Comparison of ENCODE assay signal across 9 cellular contexts in the genomic region with DNA sequence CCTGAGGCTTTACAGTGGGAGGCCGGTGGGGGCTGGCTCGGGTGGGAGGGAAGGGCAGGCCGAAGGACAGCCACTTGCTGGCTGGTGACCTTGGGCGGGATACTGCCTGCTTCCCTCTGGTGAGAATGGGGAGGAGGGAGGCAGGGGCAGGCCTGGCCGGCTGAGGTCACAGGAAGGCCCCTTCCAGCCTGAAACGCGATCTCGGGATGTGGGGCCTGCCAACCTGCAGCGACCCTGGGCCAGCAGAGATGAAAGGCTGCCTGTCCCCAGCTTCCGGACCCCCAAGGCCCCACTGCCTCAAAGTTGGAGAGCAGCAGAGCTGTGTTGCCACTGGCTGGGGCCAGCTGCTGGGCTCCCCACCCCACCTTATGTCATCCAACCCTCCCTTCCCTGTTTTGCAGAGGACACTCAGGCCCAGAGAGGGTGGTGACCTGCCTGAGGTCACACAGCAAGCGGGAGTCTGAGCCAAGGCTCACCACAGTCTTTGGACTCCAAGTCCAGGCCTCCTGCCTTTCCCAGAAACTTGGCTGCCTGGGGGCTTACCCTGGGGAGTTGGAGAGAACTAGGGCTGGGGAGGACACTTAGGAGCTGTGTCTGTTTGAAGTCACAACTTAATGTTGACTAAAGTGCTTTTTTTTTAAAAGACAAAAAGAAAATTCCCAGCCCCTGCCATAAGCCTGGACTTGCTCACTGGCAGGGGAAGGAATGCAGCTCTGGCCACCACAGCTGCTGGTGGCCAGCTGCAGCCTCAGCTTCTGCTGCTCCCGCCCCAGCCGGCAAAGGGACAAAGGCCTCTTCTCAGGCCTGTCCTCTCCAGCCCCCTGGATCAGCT. TPM values are rescaled to one million over a fixed set of nuclear protein-coding genes. Genes with fewer than 3 reads are reported as not detected.
DNase-seq lines count a peak whose midpoint lies in the region; ATAC-seq lines count a peak whose summit lies in the region.
"Had no signal": no experiment of that assay in that cellular context is flagged by ENCODE, and none has a peak within 500 bp of the region (broad histone marks: within the 10 kb centered on the region; RNA-seq: fewer than 3 reads in every experiment).

No MANE protein-coding gene starts in this region.

- H3K27ac ChIP-seq in skin epidermis: peak overlapping the region in 20 of 21 experiments; percentile 74 to 92 (median 88)

- no peak overlapping the region for H3K27ac Mint-ChIP-seq in activated naive CD4-positive, alpha-beta T cell treated with anti-CD3 and anti-CD28 coated beads, Interleukin-2, amount 50 U/mL, for 72 hours

- no peaks in the 10 kb centered on the region for H3K9me3 Mint-ChIP-seq in activated naive CD4-positive, alpha-beta T cell treated with anti-CD3 and anti-CD28 coated beads, Interleukin-2, amount 50 U/mL, for 72 hours
- H3K9me3 Mint-ChIP-seq: naive thymus-derived CD4-positive, alpha-beta T cell had no signal

- no peaks in the 10 kb centered on the region for H3K36me3 Mint-ChIP-seq in activated naive CD4-positive, alpha-beta T cell treated with anti-CD3 and anti-CD28 coated beads, Interleukin-2, amount 50 U/mL, for 72 hours
- H3K36me3 Mint-ChIP-seq: naive thymus-derived CD4-positive, alpha-beta T cell had no signal

- DNase-seq in HuH-7 (ENCODE audit: low spot score): peak; percentile 60
- peak; percentile 24 for DNase-seq in dermis blood vessel endothelial cell
- DNase-seq in left colon: peak; percentile 53 to 61
- DNase-seq in stimulated activated naive CD4-positive, alpha-beta T cell (lab: John Stamatoyannopoulos, UW): no peak
- DNase-seq in activated naive CD4-positive, alpha-beta T cell treated with anti-CD3 and anti-CD28 coated beads, Interleukin-2, amount 50 U/mL, for 72 hours (ENCODE audit: low spot score in 2 of 2): no peak
- DNase-seq: naive thymus-derived CD4-positive, alpha-beta T cell had no signal

- ATAC-seq in left colon (peak; percentile 54), GM21528 (IDR thresholded peaks at IDR 0.05; ENCODE audit: low FRiP score, unreplicated experiment) (no peak), HG02610 (IDR thresholded peaks at IDR 0.05; ENCODE audit: unreplicated experiment) (no peak)
- ATAC-seq in activated naive CD4-positive, alpha-beta T cell treated with anti-CD3 and anti-CD28 coated beads, Interleukin-2, amount 50 U/mL, for 72 hours: no peak
- ATAC-seq: naive thymus-derived CD4-positive, alpha-beta T cell had no signal

- no peak overlapping the region for H3K4me3 ChIP-seq in skin epidermis

- intact Hi-C loops in left colon (cut with DNase I, micrococcal nuclease): no loop called here

RNA-seq across cellular contexts. Expression of gene WASF2, which starts 14.8 kb away (rescaled TPM):
- total RNA-seq in dermis blood vessel endothelial cell (45.9 and 110 TPM in 2 replicates), left colon (100 to 1,000 TPM in 1 of 2 donors, 10 to 100 TPM in 1; 97.7 to 144 TPM)
- 100 to 1,000 TPM in 1 of 2 donors, 10 to 100 TPM in 1; 97.8 to 116 TPM for total RNA-seq in activated naive CD4-positive, alpha-beta T cell treated with anti-CD3 and anti-CD28 coated beads, Interleukin-2, amount 50 U/mL, for 72 hours

Comparison
In these comparisons a context has a peak if more than half of its experiments do, and no peak if none do; other contexts are left out.
1. DNase-seq: peak in HuH-7 (single experiment), dermis blood vessel endothelial cell (single experiment) and left colon (2 of 2); none in stimulated activated naive CD4-positive, alpha-beta T cell (0 of 6) and activated naive CD4-positive, alpha-beta T cell treated with anti-CD3 and anti-CD28 coated beads, Interleukin-2, amount 50 U/mL, for 72 hours (0 of 2).